Comparison of ENCODE assay signal across 25 cellular contexts in genomic region chr6:4698901-4699659, GRCh38.
DNase-seq lines count a peak whose midpoint lies in the region; FAIRE-seq and TF ChIP-seq lines count a peak whose summit lies in the region.
"Had no signal": no experiment of that assay in that cellular context is flagged by ENCODE, and none has a peak within 500 bp of the region (broad histone marks: within the 10 kb centered on the region; RNA-seq: fewer than 3 reads in every experiment).

No MANE protein-coding gene starts in this region.

- no peak for TF ChIP-seq CTCF in fibroblast of the aortic adventitia (IDR thresholded peaks at IDR 0.05; ENCODE audit: insufficient read depth, low read length)

- no peak overlapping the region for H3K27ac ChIP-seq in substantia nigra (ENCODE audit: low read depth, low read length, poor library complexity, severe bottlenecking)
- H3K27ac ChIP-seq: esophagus muscularis mucosa, thyroid gland had no signal

- TF ChIP-seq POLR2A in GM12891 (IDR thresholded peaks at IDR 0.05; ENCODE audit: low read depth, low read length), result no peak

- DNase-seq in GM04503 (ENCODE audit: low read depth) (peak; percentile 11), NCI-H2029 (lab: John Stamatoyannopoulos, UW) (peak; percentile 89), NCI-H748 treated with DMSO at 0.1 percent for 48 hours (lab: John Stamatoyannopoulos, UW) (peak; percentile 15), fibroblast of the aortic adventitia (ENCODE audit: low read depth) (peak; percentile 31), GM12891 (ENCODE audit: insufficient read length, low spot score) (no peak), substantia nigra (lab: John Stamatoyannopoulos, UW) (no peak)
- no peak for DNase-seq in activated effector memory CD4-positive, alpha-beta T cell treated with Interleukin-2 at 50 U/mL for 16 hours
- DNase-seq: activated CD4-positive, alpha-beta T cell treated with anti-CD3 and anti-CD28 coated beads for 1 hour; activated CD8-positive, alpha-beta memory T cell treated with anti-CD3 and anti-CD28 coated beads for 24 hours; activated naive CD4-positive, alpha-beta T cell treated with anti-CD3 and anti-CD28 coated beads, Interleukin-2, amount 10 ng/mL, durations not matched to agents 7 days and 5 days; activated T-cell treated with anti-CD3 and anti-CD28 coated beads, Interleukin-2, amount 50 U/mL, for 48 hours; AML-193; anterior cingulate cortex; effector memory CD4-positive, alpha-beta T cell; Karpas-422; left colon; midbrain; NCI-H1436; NCI-H510A treated with DMSO at 0.1 percent for 48 hours; stimulated activated naive CD4-positive, alpha-beta T cell treated with Interleukin-2 at 50 U/mL for 16 hours; SW 1271; thyroid gland had no signal

- no peak overlapping the region for H3K4me3 ChIP-seq in fibroblast of the aortic adventitia (ENCODE audit: low read depth, low read length)
- H3K4me3 ChIP-seq: esophagus muscularis mucosa, thyroid gland had no signal

- no peak for FAIRE-seq in GM12891 (lab: Jason Lieb, UNC)
- FAIRE-seq: GM18507, TTC549 had no signal

TF ChIP-seq in GM12891, 5 proteins besides CTCF, POLR2A, EP300 and RAD21:
- no peak for TF ChIP-seq PAX5 (IDR thresholded peaks at IDR 0.05; ENCODE audit: insufficient read depth, low read length, severe bottlenecking)
- TF ChIP-seq SPI1 (IDR thresholded peaks at IDR 0.05; ENCODE audit: low read depth, low read length), result no peak
- TF ChIP-seq POLR2AphosphoS5 (IDR thresholded peaks at IDR 0.05; ENCODE audit: low read depth, low read length), result no peak
- TF ChIP-seq TAF1 (IDR thresholded peaks at IDR 0.05; ENCODE audit: low read depth, low read length), result no peak
- no peak for TF ChIP-seq POU2F2 (IDR thresholded peaks at IDR 0.05; ENCODE audit: low read depth, low read length)

Comparison
In these comparisons a context has a peak if more than half of its experiments do, and no peak if none do; other contexts are left out.
1. DNase-seq: peak in GM04503 (single experiment), NCI-H2029 (single experiment), NCI-H748 treated with DMSO at 0.1 percent for 48 hours (single experiment) and fibroblast of the aortic adventitia (single experiment); none in GM12891 (single experiment), activated effector memory CD4-positive, alpha-beta T cell treated with Interleukin-2 at 50 U/mL for 16 hours (single experiment) and substantia nigra (0 of 49).